ENCODE assay signal across 18 cellular contexts in genomic region chr12:104142543-104142942, GRCh38. TPM values are rescaled to one million over a fixed set of nuclear protein-coding genes. Genes with fewer than 3 reads are reported as not detected.
DNase-seq lines count a peak whose midpoint lies in the region; ATAC-seq and TF ChIP-seq lines count a peak whose summit lies in the region.
"Had no signal": no experiment of that assay in that cellular context is flagged by ENCODE, and none has a peak within 500 bp of the region (broad histone marks: within the 10 kb centered on the region; RNA-seq: fewer than 3 reads in every experiment).

No MANE protein-coding gene starts in this region.

- no peak for ATAC-seq in CD4-positive, alpha-beta T cell (ENCODE audit: poor library complexity)
- ATAC-seq in HG02571 (IDR thresholded peaks at IDR 0.05; ENCODE audit: unreplicated experiment): no peak
- ATAC-seq: CD8-positive, alpha-beta T cell; HepG2 had no signal

- no peaks in the 10 kb centered on the region for H3K27me3 ChIP-seq in CD4-positive, alpha-beta T cell (ENCODE audit: control insufficient read depth, insufficient read depth, low read length)
- no peaks in the 10 kb centered on the region; the same call in 1 of the 2 replicates for H3K27me3 ChIP-seq in H7 (ENCODE audit: control insufficient read depth, insufficient read depth, low read length)
- peaks cover 18% of the 10 kb centered on the region for H3K27me3 ChIP-seq in neural progenitor cell
- H3K27me3 ChIP-seq: BLaER1 had no signal

- H3K9me3 Mint-ChIP-seq in CD4-positive, alpha-beta T cell: no peaks in the 10 kb centered on the region
- no peaks in the 10 kb centered on the region for H3K9me3 Mint-ChIP-seq in neural progenitor cell
- peaks cover 4% of the 10 kb centered on the region for H3K9me3 Mint-ChIP-seq in activated CD4-positive, alpha-beta memory T cell treated with anti-CD3 and anti-CD28 coated beads for 36 hours
- H3K9me3 Mint-ChIP-seq: CD8-positive, alpha-beta T cell; H9 had no signal

- H3K9ac ChIP-seq in neural progenitor cell: no peak overlapping the region
- H3K9ac ChIP-seq: BLaER1, GM23248 had no signal

- H3K4me1 Mint-ChIP-seq in CD4-positive, alpha-beta T cell (ENCODE audit: low read depth): no peaks in the 10 kb centered on the region
- peaks cover 7% of the 10 kb centered on the region for H3K4me1 Mint-ChIP-seq in neural progenitor cell
- peaks cover 2% of the 10 kb centered on the region for H3K4me1 Mint-ChIP-seq in activated CD4-positive, alpha-beta memory T cell treated with anti-CD3 and anti-CD28 coated beads for 36 hours (ENCODE audit: low read depth)
- H3K4me1 Mint-ChIP-seq: IgD-negative memory B cell had no signal

- CTCF ChIA-PET in CD4-positive, alpha-beta T cell (lab: Charles Lee): no interaction called here
- CTCF ChIA-PET in activated CD4-positive, alpha-beta memory T cell treated with anti-CD3 and anti-CD28 coated beads for 36 hours (lab: Charles Lee): no interaction called here

- H3K27ac ChIP-seq in CD4-positive, alpha-beta T cell (ENCODE audit: low read depth, low read length): no peak overlapping the region
- no peak overlapping the region for H3K27ac ChIP-seq in neural progenitor cell
- H3K27ac ChIP-seq: BLaER1, GM23248 had no signal

- H2AFZ ChIP-seq in neural progenitor cell (replicated peaks): peak overlapping the region; percentile 29
- H2AFZ ChIP-seq: GM23248 had no signal

- no peaks in the 10 kb centered on the region for H3K9me3 ChIP-seq in CD4-positive, alpha-beta T cell (ENCODE audit: control insufficient read depth, low read length)
- no peaks in the 10 kb centered on the region for H3K9me3 ChIP-seq in neural progenitor cell (ENCODE audit: low read depth)

- H3K27ac Mint-ChIP-seq in CD4-positive, alpha-beta T cell: no peak overlapping the region
- no peak overlapping the region for H3K27ac Mint-ChIP-seq in neural progenitor cell
- H3K27ac Mint-ChIP-seq in activated CD4-positive, alpha-beta memory T cell treated with anti-CD3 and anti-CD28 coated beads for 36 hours: no peak overlapping the region
- H3K27ac Mint-ChIP-seq: CD14-positive monocyte; CD8-positive, alpha-beta T cell; H9; IgD-negative memory B cell had no signal

- no peaks in the 10 kb centered on the region for H3K27me3 Mint-ChIP-seq in CD4-positive, alpha-beta T cell
- H3K27me3 Mint-ChIP-seq in neural progenitor cell (ENCODE audit: insufficient read depth, low read depth): peaks cover 3% of the 10 kb centered on the region
- H3K27me3 Mint-ChIP-seq in activated CD4-positive, alpha-beta memory T cell treated with anti-CD3 and anti-CD28 coated beads for 36 hours: no peaks in the 10 kb centered on the region

- H3K4me1 ChIP-seq in neural progenitor cell: peaks cover 8% of the 10 kb centered on the region

- H4K20me1 ChIP-seq in neural progenitor cell (ENCODE audit: low read depth): no peaks in the 10 kb centered on the region
- H4K20me1 ChIP-seq: BLaER1 had no signal

- H3K4me3 ChIP-seq in H7 (ENCODE audit: insufficient read depth, low read depth, low read length) (no peak overlapping the region), neural progenitor cell (no peak overlapping the region)
- H3K4me3 ChIP-seq: BLaER1, GM23248 had no signal

- no peak overlapping the region for H3K4me2 ChIP-seq in neural progenitor cell
- H3K4me2 ChIP-seq: BLaER1 had no signal

- POLR2A ChIA-PET in CD4-positive, alpha-beta T cell (lab: Charles Lee): no interaction called here
- POLR2A ChIA-PET in activated CD4-positive, alpha-beta memory T cell treated with anti-CD3 and anti-CD28 coated beads for 36 hours (lab: Charles Lee): no interaction called here

- intact Hi-C loops in CD4-positive, alpha-beta T cell (cut with DNase I, micrococcal nuclease): loop anchor here in 1 of 2 experiments (5.0 kb wide), 3 partner anchors 145 to 960 kb away; partner anchors contain the start of gene EID3
- intact Hi-C loops in activated CD4-positive, alpha-beta memory T cell treated with anti-CD3 and anti-CD28 coated beads for 36 hours (cut with micrococcal nuclease): no loop called here

- peaks cover 12% of the 10 kb centered on the region for H3F3A ChIP-seq in neural progenitor cell (ENCODE audit: low read depth)

- H3K36me3 ChIP-seq in H7 (replicated peaks; ENCODE audit: control insufficient read depth, insufficient read depth, low read length) (no peaks in the 10 kb centered on the region), neural progenitor cell (no peaks in the 10 kb centered on the region)
- H3K36me3 ChIP-seq: BLaER1 had no signal

- no peaks in the 10 kb centered on the region for H3K79me2 ChIP-seq in neural progenitor cell (ENCODE audit: low read depth)

- no peak for TF ChIP-seq CTCF in CD4-positive, alpha-beta T cell (IDR thresholded peaks at IDR 0.05)
- no peak for TF ChIP-seq CTCF in neural progenitor cell (IDR thresholded peaks at IDR 0.05)

- no peaks in the 10 kb centered on the region for H3K36me3 Mint-ChIP-seq in CD4-positive, alpha-beta T cell (ENCODE audit: low read depth)
- H3K36me3 Mint-ChIP-seq in neural progenitor cell: no peaks in the 10 kb centered on the region
- no peaks in the 10 kb centered on the region for H3K36me3 Mint-ChIP-seq in activated CD4-positive, alpha-beta memory T cell treated with anti-CD3 and anti-CD28 coated beads for 36 hours
- H3K36me3 Mint-ChIP-seq: CD14-positive monocyte; CD8-positive, alpha-beta T cell had no signal

- peak overlapping the region; percentile 3 for H3K4me3 Mint-ChIP-seq in CD4-positive, alpha-beta T cell
- no peak overlapping the region for H3K4me3 Mint-ChIP-seq in neural progenitor cell
- no peak overlapping the region for H3K4me3 Mint-ChIP-seq in activated CD4-positive, alpha-beta memory T cell treated with anti-CD3 and anti-CD28 coated beads for 36 hours
- H3K4me3 Mint-ChIP-seq: CD14-positive monocyte; CD8-positive, alpha-beta T cell; H9 had no signal

- DNase-seq in CD4-positive, alpha-beta T cell: no peak
- DNase-seq in H7 (peak; percentile 35), iPS-NIHi7 (ENCODE audit: extremely low spot score) (peak; percentile 18), neural progenitor cell (ENCODE audit: low spot score) (no peak)
- no peak for DNase-seq in activated CD4-positive, alpha-beta memory T cell treated with anti-CD3 and anti-CD28 coated beads for 36 hours
- no peak for DNase-seq in stimulated activated CD4-positive, alpha-beta T cell treated with anti-CD3 and anti-CD28 coated beads, Interleukin-2, amount 100 ng/mL, for 24 hours
- DNase-seq: 8988T; Calu3; CD8-positive, alpha-beta T cell; DMS79 treated with DMSO at 0.1 percent for 48 hours; GM23248; H9; KBM-7 had no signal

RNA-seq across cellular contexts. Expression of gene NFYB, which starts 4.5 kb away (rescaled TPM):
- total RNA-seq in CD4-positive, alpha-beta T cell: 10 to 100 TPM; 12.8 to 14.6 TPM
- total RNA-seq in H7 (2014; rRNA removed; shearing (Covaris generic)): 22.5 and 35.2 TPM in 2 replicates
- total RNA-seq in neural progenitor cell (ENCODE audit: low replicate concordance): 64.2 and 100 TPM in 2 replicates
- 10 to 100 TPM; 23.6 to 24.5 TPM for total RNA-seq in activated CD4-positive, alpha-beta memory T cell treated with anti-CD3 and anti-CD28 coated beads for 36 hours

Comparison
In these comparisons a context has a peak if more than half of its experiments do, and no peak if none do; other contexts are left out.
1. DNase-seq: peak in H7 (single experiment) and iPS-NIHi7 (single experiment); none in CD4-positive, alpha-beta T cell (0 of 10), neural progenitor cell (single experiment), activated CD4-positive, alpha-beta memory T cell treated with anti-CD3 and anti-CD28 coated beads for 36 hours (single experiment) and stimulated activated CD4-positive, alpha-beta T cell treated with anti-CD3 and anti-CD28 coated beads, Interleukin-2, amount 100 ng/mL, for 24 hours (0 of 2).